1 cellular context compared by ENCODE assay signal in the genomic region with DNA sequence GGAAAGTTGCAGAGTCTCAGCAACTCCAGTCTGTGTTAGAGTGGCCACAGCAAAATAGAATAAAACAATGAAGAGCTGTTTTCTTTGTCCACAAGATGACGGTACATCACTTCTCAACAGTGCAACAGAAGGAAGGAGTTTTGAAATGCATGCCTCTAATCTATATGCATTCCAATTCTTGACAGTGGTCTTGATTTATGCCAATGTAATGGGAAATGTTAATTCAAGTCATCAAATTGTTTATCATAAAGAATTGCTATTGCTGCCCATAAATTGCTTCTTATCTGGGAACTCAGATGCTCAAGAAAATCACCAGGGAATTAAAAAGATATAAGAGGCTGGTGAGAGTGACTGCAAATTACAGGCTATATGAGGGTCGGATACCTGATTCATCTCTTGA.
TF ChIP-seq lines count a peak whose summit lies in the region.

No MANE protein-coding gene starts in this region.

TF ChIP-seq in SK-N-SH treated with all-trans-retinoic acid at 6 μM for 48 hours, 23 proteins besides CTCF, POLR2A, EP300 and RAD21 (continued from another document):
- TF ChIP-seq, protein P1, sequence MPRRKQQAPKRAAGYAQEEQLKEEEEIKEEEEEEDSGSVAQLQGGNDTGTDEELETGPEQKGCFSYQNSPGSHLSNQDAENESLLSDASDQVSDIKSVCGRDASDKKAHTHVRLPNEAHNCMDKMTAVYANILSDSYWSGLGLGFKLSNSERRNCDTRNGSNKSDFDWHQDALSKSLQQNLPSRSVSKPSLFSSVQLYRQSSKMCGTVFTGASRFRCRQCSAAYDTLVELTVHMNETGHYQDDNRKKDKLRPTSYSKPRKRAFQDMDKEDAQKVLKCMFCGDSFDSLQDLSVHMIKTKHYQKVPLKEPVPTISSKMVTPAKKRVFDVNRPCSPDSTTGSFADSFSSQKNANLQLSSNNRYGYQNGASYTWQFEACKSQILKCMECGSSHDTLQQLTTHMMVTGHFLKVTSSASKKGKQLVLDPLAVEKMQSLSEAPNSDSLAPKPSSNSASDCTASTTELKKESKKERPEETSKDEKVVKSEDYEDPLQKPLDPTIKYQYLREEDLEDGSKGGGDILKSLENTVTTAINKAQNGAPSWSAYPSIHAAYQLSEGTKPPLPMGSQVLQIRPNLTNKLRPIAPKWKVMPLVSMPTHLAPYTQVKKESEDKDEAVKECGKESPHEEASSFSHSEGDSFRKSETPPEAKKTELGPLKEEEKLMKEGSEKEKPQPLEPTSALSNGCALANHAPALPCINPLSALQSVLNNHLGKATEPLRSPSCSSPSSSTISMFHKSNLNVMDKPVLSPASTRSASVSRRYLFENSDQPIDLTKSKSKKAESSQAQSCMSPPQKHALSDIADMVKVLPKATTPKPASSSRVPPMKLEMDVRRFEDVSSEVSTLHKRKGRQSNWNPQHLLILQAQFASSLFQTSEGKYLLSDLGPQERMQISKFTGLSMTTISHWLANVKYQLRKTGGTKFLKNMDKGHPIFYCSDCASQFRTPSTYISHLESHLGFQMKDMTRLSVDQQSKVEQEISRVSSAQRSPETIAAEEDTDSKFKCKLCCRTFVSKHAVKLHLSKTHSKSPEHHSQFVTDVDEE (CRISPR knock-in tag; IDR thresholded peaks at IDR 0.05) = no peak
- TF ChIP-seq RARB (CRISPR knock-in tag; IDR thresholded peaks at IDR 0.05) (no peak), ZNF565 (CRISPR knock-in tag; conservative IDR thresholded peaks at IDR 0.05; ENCODE audit: low read depth) (no peak), ZFP3 (CRISPR knock-in tag; IDR thresholded peaks at IDR 0.05) (no peak)
